26 cellular contexts compared by ENCODE assay signal in the genomic region with DNA sequence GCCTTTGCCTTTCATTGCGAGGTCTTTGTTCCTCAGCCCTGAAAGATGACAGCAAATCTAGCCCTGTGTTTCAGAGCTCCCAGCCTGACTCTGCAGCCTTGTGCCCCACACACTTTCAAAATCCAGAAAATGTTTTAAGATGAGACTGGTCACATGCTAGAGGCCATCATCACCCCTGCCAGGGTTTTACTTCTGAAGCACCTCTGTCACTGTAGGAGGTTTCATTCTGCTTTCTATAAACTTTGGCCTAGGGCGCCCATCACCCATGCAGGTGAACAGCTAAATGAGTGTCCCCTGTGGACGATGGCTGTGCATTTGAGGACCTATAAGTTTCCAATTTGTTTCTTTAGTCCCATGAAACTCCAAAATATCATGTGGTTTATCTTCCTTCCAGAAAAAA.
"Had no signal": no experiment of that assay in that cellular context is flagged by ENCODE, and none has a peak within 500 bp of the region (broad histone marks: within the 10 kb centered on the region; RNA-seq: fewer than 3 reads in every experiment).

No MANE protein-coding gene starts in this region.

- H3K4me1 ChIP-seq: adrenal gland had no signal

- H3K36me3 ChIP-seq: adrenal gland, MG63, WERI-Rb-1 had no signal

- H3K4me1 Mint-ChIP-seq: activated CD4-positive, alpha-beta memory T cell treated with anti-CD3 and anti-CD28 coated beads, Interleukin-2, amount 10 ng/mL, durations not matched to agents 7 days and 5 days; activated CD4-positive, alpha-beta T cell treated with anti-CD3 and anti-CD28 coated beads for 36 hours; activated naive CD8-positive, alpha-beta T cell treated with anti-CD3 and anti-CD28 coated beads, Interleukin-2, amount 10 ng/mL, durations not matched to agents 7 days and 5 days had no signal

- H3K36me3 Mint-ChIP-seq: activated naive CD8-positive, alpha-beta T cell treated with anti-CD3 and anti-CD28 coated beads, Interleukin-2, amount 10 ng/mL, durations not matched to agents 7 days and 5 days had no signal

- H3K4me3 Mint-ChIP-seq: activated CD4-positive, alpha-beta memory T cell treated with anti-CD3 and anti-CD28 coated beads, Interleukin-2, amount 10 ng/mL, durations not matched to agents 7 days and 5 days; activated CD4-positive, alpha-beta T cell treated with anti-CD3 and anti-CD28 coated beads for 36 hours; activated naive CD8-positive, alpha-beta T cell treated with anti-CD3 and anti-CD28 coated beads, Interleukin-2, amount 10 ng/mL, durations not matched to agents 7 days and 5 days; activated T-cell treated with anti-CD3 and anti-CD28 coated beads, Interleukin-2, amount 50 U/mL, for 72 hours had no signal

- H3K27me3 Mint-ChIP-seq: activated CD4-positive, alpha-beta memory T cell treated with anti-CD3 and anti-CD28 coated beads, Interleukin-2, amount 10 ng/mL, durations not matched to agents 7 days and 5 days had no signal

- H3K9me3 Mint-ChIP-seq: activated CD4-positive, alpha-beta memory T cell treated with anti-CD3 and anti-CD28 coated beads, Interleukin-2, amount 10 ng/mL, durations not matched to agents 7 days and 5 days; activated naive CD8-positive, alpha-beta T cell treated with anti-CD3 and anti-CD28 coated beads, Interleukin-2, amount 10 ng/mL, durations not matched to agents 7 days and 5 days had no signal

- H3K4me3 ChIP-seq: adrenal gland, MG63, SK-N-MC had no signal

- H3K27me3 ChIP-seq: adrenal gland, MG63 had no signal

- H3K27ac ChIP-seq: adrenal gland, SK-N-MC, WERI-Rb-1 had no signal

- ATAC-seq: activated CD4-positive, alpha-beta T cell treated with anti-CD3 and anti-CD28 coated beads for 36 hours; activated T-cell treated with anti-CD3 and anti-CD28 coated beads, Interleukin-2, amount 50 U/mL, for 72 hours; Panc1; Right ventricle myocardium inferior had no signal

- H3K9me3 ChIP-seq: adrenal gland, MG63 had no signal

- DNase-seq: activated CD4-positive, alpha-beta memory T cell treated with anti-CD3 and anti-CD28 coated beads, Interleukin-2, amount 10 ng/mL, durations not matched to agents 7 days and 5 days; activated CD4-positive, alpha-beta T cell treated with anti-CD3 and anti-CD28 coated beads for 36 hours; activated CD4-positive, alpha-beta T cell treated with anti-CD3 and anti-CD28 coated beads, Interleukin-2, amount 50 U/mL, for 1 hour; activated CD8-positive, alpha-beta memory T cell treated with anti-CD3 and anti-CD28 coated beads, Interleukin-2, amount 50 U/mL, for 4 hours; activated naive CD4-positive, alpha-beta T cell treated with anti-CD3 and anti-CD28 coated beads, Interleukin-2, amount 50 U/mL, for 16 hours; activated naive CD8-positive, alpha-beta T cell treated with anti-CD3 and anti-CD28 coated beads, Interleukin-2, amount 10 ng/mL, durations not matched to agents 7 days and 5 days; activated T-cell treated with anti-CD3 and anti-CD28 coated beads, Interleukin-2, amount 50 U/mL, for 72 hours; adrenal gland; anterior cingulate cortex; cerebellar nuclear complex; MG63; NCI-H1105; NCI-H1436 treated with DMSO at 0.1 percent for 48 hours; NCI-H187 treated with DMSO at 0.1 percent for 48 hours; NCI-H2081 treated with DMSO at 0.1 percent for 48 hours; NCI-H2171 treated with DMSO at 0.1 percent for 48 hours; NCI-H226; NCI-H526; NCI-H774; OCI-M1; RPMI8226; T-helper 1 cell; WERI-Rb-1 had no signal

- H3K27ac Mint-ChIP-seq: activated CD4-positive, alpha-beta memory T cell treated with anti-CD3 and anti-CD28 coated beads, Interleukin-2, amount 10 ng/mL, durations not matched to agents 7 days and 5 days; activated CD4-positive, alpha-beta T cell treated with anti-CD3 and anti-CD28 coated beads for 36 hours; activated naive CD8-positive, alpha-beta T cell treated with anti-CD3 and anti-CD28 coated beads, Interleukin-2, amount 10 ng/mL, durations not matched to agents 7 days and 5 days; activated T-cell treated with anti-CD3 and anti-CD28 coated beads, Interleukin-2, amount 50 U/mL, for 72 hours had no signal
